8 cellular contexts compared by ENCODE assay signal in genomic region chrX:118496763-118497079, GRCh38. TPM values are rescaled to one million over a fixed set of nuclear protein-coding genes. Genes with fewer than 3 reads are reported as not detected.
A peak's percentile ranks its signal among the peaks of the same experiment; 100 is the strongest.
DNase-seq lines count a peak whose midpoint lies in the region; ATAC-seq and TF ChIP-seq lines count a peak whose summit lies in the region.

No MANE protein-coding gene starts in this region.

- CTCF ChIA-PET in WTC11 (lab: Charles Lee) = interaction anchor here (1.4 kb wide), 1 partner anchor 105 kb away, joined by 6 read pairs; no protein-coding TSS in a partner anchor

- H3K4me1 Mint-ChIP-seq in WTC11 = peaks cover 30% of the 10 kb centered on the region
- H3K4me1 Mint-ChIP-seq in stimulated activated naive B cell treated with anti-CD40 and anti-IgM and Interleukin-4, amounts not matched to agents 10 μg/mL and 1 μg/mL and 100 μg/mL, for 72 hours = peaks cover 10 to 14% of the 10 kb centered on the region in 2 donors

- no peaks in the 10 kb centered on the region for H3K36me3 Mint-ChIP-seq in WTC11
- peaks cover 5 to 7% of the 10 kb centered on the region in 2 donors for H3K36me3 Mint-ChIP-seq in stimulated activated naive B cell treated with anti-CD40 and anti-IgM and Interleukin-4, amounts not matched to agents 10 μg/mL and 1 μg/mL and 100 μg/mL, for 72 hours

- peaks cover 20% of the 10 kb centered on the region for H3K27me3 Mint-ChIP-seq in WTC11 (ENCODE audit: low read depth)
- H3K27me3 Mint-ChIP-seq in stimulated activated naive B cell treated with anti-CD40 and anti-IgM and Interleukin-4, amounts not matched to agents 10 μg/mL and 1 μg/mL and 100 μg/mL, for 72 hours = no peaks in the 10 kb centered on the region

- H3K4me3 ChIP-seq in hepatocyte = peak overlapping the region; percentile 58

- no peaks in the 10 kb centered on the region for H3K9me3 Mint-ChIP-seq in WTC11
- no peaks in the 10 kb centered on the region for H3K9me3 Mint-ChIP-seq in stimulated activated naive B cell treated with anti-CD40 and anti-IgM and Interleukin-4, amounts not matched to agents 10 μg/mL and 1 μg/mL and 100 μg/mL, for 72 hours

- H3K27ac ChIP-seq in hepatocyte = no peak overlapping the region

- H3K4me3 Mint-ChIP-seq in WTC11 = peak overlapping the region; percentile 84
- peak overlapping the region; percentile 99 for H3K4me3 Mint-ChIP-seq in stimulated activated naive B cell treated with anti-CD40 and anti-IgM and Interleukin-4, amounts not matched to agents 10 μg/mL and 1 μg/mL and 100 μg/mL, for 72 hours

- WGBS in hepatocyte (ENCODE audit: low lambda C conversion rate, missing lambda C conversion rate) = 39% methylated on average over 13 of the region's 13 CpGs

- POLR2A ChIA-PET in WTC11 (lab: Charles Lee) = interaction anchor here (1.3 kb wide), 1 partner anchor 150 kb away, joined by 3 read pairs; no protein-coding TSS in a partner anchor

- no peaks in the 10 kb centered on the region for H3K9me2 ChIP-seq in hepatocyte (replicated peaks; ENCODE audit: insufficient read depth)

- H3K27ac Mint-ChIP-seq in WTC11 = no peak overlapping the region
- peak overlapping the region; percentile 97 for H3K27ac Mint-ChIP-seq in stimulated activated naive B cell treated with anti-CD40 and anti-IgM and Interleukin-4, amounts not matched to agents 10 μg/mL and 1 μg/mL and 100 μg/mL, for 72 hours

- H3K79me2 ChIP-seq in hepatocyte = no peaks in the 10 kb centered on the region

- H3K4me1 ChIP-seq in hepatocyte (ENCODE audit: insufficient read depth) = peaks cover 4% of the 10 kb centered on the region

- peak; percentile 38 for DNase-seq in DMS 273 (lab: John Stamatoyannopoulos, UW; ENCODE audit: unreplicated experiment)
- DNase-seq in DMS 273 treated with DMSO at 0.1 percent for 48 hours (lab: John Stamatoyannopoulos, UW) = no peak
- DNase-seq in WTC11 (ENCODE audit: low spot score) = no peak
- DNase-seq in hepatocyte (ENCODE audit: low spot score) = no peak
- DNase-seq in stimulated activated naive B cell treated with anti-CD40 and anti-IgM and Interleukin-4, amounts not matched to agents 10 μg/mL and 1 μg/mL and 100 μg/mL, for 72 hours = no peak
- no peak for DNase-seq in ACHN
- no peak for DNase-seq in KG1 (lab: John Stamatoyannopoulos, UW)

- H3K4me2 ChIP-seq in hepatocyte = peak overlapping the region; percentile 88

- ATAC-seq in HG02852 (IDR thresholded peaks at IDR 0.05; ENCODE audit: unreplicated experiment) = peak; percentile 4
- ATAC-seq in WTC11 = no peak
- peak; percentile 1 to 5 for ATAC-seq in stimulated activated naive B cell treated with anti-CD40 and anti-IgM and Interleukin-4, amounts not matched to agents 10 μg/mL and 1 μg/mL and 100 μg/mL, for 72 hours (replicated peaks)

- no peaks in the 10 kb centered on the region for H3K36me3 ChIP-seq in hepatocyte (replicated peaks; ENCODE audit: insufficient read depth, low read depth)

- no peaks in the 10 kb centered on the region for H4K20me1 ChIP-seq in hepatocyte (ENCODE audit: insufficient read depth, poor library complexity, severe bottlenecking)

- in situ Hi-C loops in ACHN (cut with HindIII; ENCODE audit: low pct_ligation_motif_present, low pct_unique_long_range_greater_than_20kb, low sequenced_read_pairs) = no loop called here

- TF ChIP-seq CTCF in WTC11 (IDR thresholded peaks at IDR 0.05) = no peak
- TF ChIP-seq CTCF in hepatocyte (IDR thresholded peaks at IDR 0.05; ENCODE audit: poor library complexity) = no peak

- no peaks in the 10 kb centered on the region for H3K27me3 ChIP-seq in hepatocyte

- no peaks in the 10 kb centered on the region for H3K9me3 ChIP-seq in hepatocyte (ENCODE audit: low read depth)

- H2AFZ ChIP-seq in hepatocyte = peak overlapping the region; percentile 63

TF ChIP-seq in WTC11, 78 proteins besides CTCF, POLR2A, EP300 and RAD21:
- TF ChIP-seq, protein P1, sequence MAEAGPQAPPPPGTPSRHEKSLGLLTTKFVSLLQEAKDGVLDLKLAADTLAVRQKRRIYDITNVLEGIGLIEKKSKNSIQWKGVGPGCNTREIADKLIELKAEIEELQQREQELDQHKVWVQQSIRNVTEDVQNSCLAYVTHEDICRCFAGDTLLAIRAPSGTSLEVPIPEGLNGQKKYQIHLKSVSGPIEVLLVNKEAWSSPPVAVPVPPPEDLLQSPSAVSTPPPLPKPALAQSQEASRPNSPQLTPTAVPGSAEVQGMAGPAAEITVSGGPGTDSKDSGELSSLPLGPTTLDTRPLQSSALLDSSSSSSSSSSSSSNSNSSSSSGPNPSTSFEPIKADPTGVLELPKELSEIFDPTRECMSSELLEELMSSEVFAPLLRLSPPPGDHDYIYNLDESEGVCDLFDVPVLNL (CRISPR knock-in tag; IDR thresholded peaks at IDR 0.05; ENCODE audit: borderline replicate concordance, low read depth) = no peak

RNA-seq across cellular contexts. Expression of gene DOCK11, which starts 1.1 kb away (rescaled TPM):
- total RNA-seq in WTC11 (2021) (12.5 to 13.4 TPM (median 13.1 TPM) in 3 replicates), hepatocyte (8.3 and 9.8 TPM in 2 replicates)
- polyA plus RNA-seq in hepatocyte = 7.6 and 8.1 TPM in 2 replicates
